12 cellular contexts compared by ENCODE assay signal in the genomic region with DNA sequence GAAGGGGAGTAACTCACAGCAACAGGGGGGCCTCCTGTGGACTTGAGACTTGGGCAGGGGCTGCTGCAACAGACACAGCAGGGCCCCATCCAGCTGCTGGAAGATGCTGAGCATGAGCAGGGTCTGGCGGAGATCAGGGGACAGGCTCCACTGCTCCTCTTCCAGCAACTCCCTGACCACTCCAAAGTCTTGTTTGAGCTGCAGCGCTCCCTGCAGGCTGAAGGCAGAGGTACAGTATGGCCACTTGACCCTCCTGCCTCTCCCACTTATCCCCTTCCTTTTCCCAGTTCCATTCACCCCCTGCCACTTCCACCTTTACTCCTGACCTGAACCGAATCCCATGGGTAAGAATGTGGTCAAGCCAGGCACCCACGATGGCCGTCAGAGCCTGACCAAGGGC. TPM values are rescaled to one million over a fixed set of nuclear protein-coding genes. Genes with fewer than 3 reads are reported as not detected.
DNase-seq lines count a peak whose midpoint lies in the region; ATAC-seq, FAIRE-seq and TF ChIP-seq lines count a peak whose summit lies in the region.
"Had no signal": no experiment of that assay in that cellular context is flagged by ENCODE, and none has a peak within 500 bp of the region (broad histone marks: within the 10 kb centered on the region; RNA-seq: fewer than 3 reads in every experiment).

No MANE protein-coding gene starts in this region.

- no peak for ATAC-seq in GM21786 (IDR thresholded peaks at IDR 0.05; ENCODE audit: unreplicated experiment)
- ATAC-seq in HG03439 (IDR thresholded peaks at IDR 0.05; ENCODE audit: unreplicated experiment), result no peak

- H3K4me1 Mint-ChIP-seq in CD14-positive monocyte, result peaks cover 35% of the 10 kb centered on the region

- in situ Hi-C loops in GM13976 (cut with MboI; ENCODE audit: low sequenced_read_pairs, unreplicated experiment), result loop anchor here (25.0 kb wide), 1 partner anchor 387 kb away; no protein-coding TSS in a partner anchor
- in situ Hi-C loops in astrocyte of the spinal cord (cut with HindIII; ENCODE audit: low sequenced_read_pairs), result no loop called here

- TF ChIP-seq CTCF in CD14-positive monocyte (IDR thresholded peaks at IDR 0.05) (peak; percentile 31), GM13976 (IDR thresholded peaks at IDR 0.05; ENCODE audit: borderline replicate concordance, control extremely low read depth, extremely low read depth, insufficient read depth, missing control alignments) (peak; percentile 28), astrocyte of the spinal cord (IDR thresholded peaks at IDR 0.05; ENCODE audit: low read depth, low read length) (peak; percentile 40), kidney epithelial cell (IDR thresholded peaks at IDR 0.05; ENCODE audit: insufficient read depth, low read length, poor library complexity, severe bottlenecking) (peak; percentile 30), tibial nerve (IDR thresholded peaks at IDR 0.05) (peak in 1 of 5 experiments; percentile 15)

- peaks cover 0 to 3% (median 0%) of the 10 kb centered on the region in 7 donors for H3K9me3 Mint-ChIP-seq in CD14-positive monocyte

- no peak for TF ChIP-seq EP300 in tibial nerve (IDR thresholded peaks at IDR 0.05)

- TF ChIP-seq POLR2A in GM12891 (IDR thresholded peaks at IDR 0.05; ENCODE audit: low read depth, low read length), result no peak
- no peak for TF ChIP-seq POLR2A in tibial nerve (IDR thresholded peaks at IDR 0.05)

- DNase-seq in CD14-positive monocyte (ENCODE audit: low spot score), result no peak
- peak; percentile 11 for DNase-seq in GM13976 (ENCODE audit: low spot score)
- DNase-seq in astrocyte of the spinal cord (ENCODE audit: low read depth, low spot score), result no peak
- DNase-seq in kidney epithelial cell (ENCODE audit: low read depth), result no peak
- DNase-seq in GM12891 (ENCODE audit: insufficient read length, low spot score), result no peak
- no peak for DNase-seq in tibial nerve (ENCODE audit: low spot score in 2 of 2)
- DNase-seq: activated effector memory CD4-positive, alpha-beta T cell treated with anti-CD3 and anti-CD28 coated beads, Interleukin-2, amount 50 U/mL, for 16 hours; NCI-H1092 had no signal

- no peaks in the 10 kb centered on the region for H3K9me3 ChIP-seq in tibial nerve

- 87 to 90% methylated on average over 5 of the region's 5 CpGs for WGBS in tibial nerve, 2 donors

- H3K36me3 ChIP-seq in kidney epithelial cell (ENCODE audit: control insufficient read depth, insufficient read depth, low read length), result peaks cover 1% of the 10 kb centered on the region
- peaks cover 0 to 57% (median 0%) of the 10 kb centered on the region in 3 donors for H3K36me3 ChIP-seq in tibial nerve

- H3K4me3 ChIP-seq in astrocyte of the spinal cord (ENCODE audit: low read depth, low read length) (no peak overlapping the region), kidney epithelial cell (ENCODE audit: low read depth, low read length) (no peak overlapping the region), tibial nerve (no peak overlapping the region)
- H3K4me3 ChIP-seq: coronary artery, skin epidermis had no signal

- intact Hi-C loops in CD14-positive monocyte (cut with micrococcal nuclease), result no loop called here

- no peak for FAIRE-seq in GM12891 (lab: Jason Lieb, UNC)

- no peaks in the 10 kb centered on the region for H3K27me3 ChIP-seq in kidney epithelial cell (ENCODE audit: control insufficient read depth, insufficient read depth, low read length)
- H3K27me3 ChIP-seq in tibial nerve, result no peaks in the 10 kb centered on the region

- no peak overlapping the region for H3K27ac ChIP-seq in tibial nerve
- H3K27ac ChIP-seq: coronary artery, skin epidermis had no signal

- H3K27ac Mint-ChIP-seq in CD14-positive monocyte, result no peak overlapping the region

- peaks cover 23 to 41% of the 10 kb centered on the region in 2 donors for H3K36me3 Mint-ChIP-seq in CD14-positive monocyte

- no peak overlapping the region for H3K4me3 Mint-ChIP-seq in CD14-positive monocyte

- H3K27me3 Mint-ChIP-seq in CD14-positive monocyte (ENCODE audit: low read depth in 3 of 3), result peaks cover 0 to 2% (median 2%) of the 10 kb centered on the region in 3 donors

- H3K4me1 ChIP-seq in tibial nerve, result peaks cover 0 to 31% (median 15%) of the 10 kb centered on the region in 4 donors

TF ChIP-seq in GM12891, 5 proteins besides CTCF, POLR2A, EP300 and RAD21:
- TF ChIP-seq SPI1 (IDR thresholded peaks at IDR 0.05; ENCODE audit: low read depth, low read length), result no peak
- TF ChIP-seq TAF1 (IDR thresholded peaks at IDR 0.05; ENCODE audit: low read depth, low read length), result no peak
- TF ChIP-seq POU2F2 (IDR thresholded peaks at IDR 0.05; ENCODE audit: low read depth, low read length), result no peak
- TF ChIP-seq POLR2AphosphoS5 (IDR thresholded peaks at IDR 0.05; ENCODE audit: low read depth, low read length), result no peak
- TF ChIP-seq PAX5 (IDR thresholded peaks at IDR 0.05; ENCODE audit: insufficient read depth, low read length, severe bottlenecking), result no peak

RNA-seq across cellular contexts. Expression of a gene that starts 2.4 kb away (rescaled TPM):
- polyA plus RNA-seq in CD14-positive monocyte, result 100 to 1,000 TPM; 106 to 133 TPM
- 18.7 and 24.6 TPM in 2 replicates for total RNA-seq in kidney epithelial cell
- 133 TPM for polyA plus RNA-seq in GM12891 (2012; ENCODE audit: low read depth, missing spikeins)
- total RNA-seq in tibial nerve, result 10 to 100 TPM; 15.9 to 86.1 (median 34.4) TPM

RNA-seq across cellular contexts. Expression of a gene that starts 7.9 kb away (rescaled TPM):
- polyA plus RNA-seq in CD14-positive monocyte, result 1 to 10 TPM; 2.2 to 3.7 TPM
- total RNA-seq in kidney epithelial cell (4.4 and 9.5 TPM in 2 replicates), tibial nerve (10 to 100 TPM; 34.7 to 53.1 (median 39.4) TPM)
- polyA plus RNA-seq in GM12891 (2012; ENCODE audit: low read depth, missing spikeins), result 3.6 TPM

RNA-seq across cellular contexts. Expression of a gene that starts 8.0 kb away (rescaled TPM):
- polyA plus RNA-seq in CD14-positive monocyte, result 10 to 100 TPM; 19.6 to 21.3 TPM
- 19.1 and 20.3 TPM in 2 replicates for total RNA-seq in kidney epithelial cell
- 17.3 TPM for polyA plus RNA-seq in GM12891 (2012; ENCODE audit: low read depth, missing spikeins)
- total RNA-seq in tibial nerve, result 10 to 100 TPM; 14.6 to 43.3 (median 36.4) TPM

RNA-seq across cellular contexts. Expression of a gene that starts 9.7 kb away (rescaled TPM):
- 10 to 100 TPM; 30.5 to 36.4 TPM for polyA plus RNA-seq in CD14-positive monocyte
- total RNA-seq in kidney epithelial cell, result 68.1 and 70.9 TPM in 2 replicates
- polyA plus RNA-seq in GM12891 (2012; ENCODE audit: low read depth, missing spikeins), result 31.5 TPM
- 10 to 100 TPM; 30.2 to 52.5 (median 39.7) TPM for total RNA-seq in tibial nerve

RNA-seq across cellular contexts. Expression of a gene that starts 16.7 kb away (rescaled TPM):
- 10 to 100 TPM; 23.9 to 31.0 TPM for polyA plus RNA-seq in CD14-positive monocyte
- total RNA-seq in kidney epithelial cell, result 78.9 and 96.9 TPM in 2 replicates
- polyA plus RNA-seq in GM12891 (2012; ENCODE audit: low read depth, missing spikeins), result 66.8 TPM
- total RNA-seq in tibial nerve, result 10 to 100 TPM; 35.7 to 84.6 (median 69.0) TPM
